ENCODE assay signal across 23 cellular contexts in the genomic region with DNA sequence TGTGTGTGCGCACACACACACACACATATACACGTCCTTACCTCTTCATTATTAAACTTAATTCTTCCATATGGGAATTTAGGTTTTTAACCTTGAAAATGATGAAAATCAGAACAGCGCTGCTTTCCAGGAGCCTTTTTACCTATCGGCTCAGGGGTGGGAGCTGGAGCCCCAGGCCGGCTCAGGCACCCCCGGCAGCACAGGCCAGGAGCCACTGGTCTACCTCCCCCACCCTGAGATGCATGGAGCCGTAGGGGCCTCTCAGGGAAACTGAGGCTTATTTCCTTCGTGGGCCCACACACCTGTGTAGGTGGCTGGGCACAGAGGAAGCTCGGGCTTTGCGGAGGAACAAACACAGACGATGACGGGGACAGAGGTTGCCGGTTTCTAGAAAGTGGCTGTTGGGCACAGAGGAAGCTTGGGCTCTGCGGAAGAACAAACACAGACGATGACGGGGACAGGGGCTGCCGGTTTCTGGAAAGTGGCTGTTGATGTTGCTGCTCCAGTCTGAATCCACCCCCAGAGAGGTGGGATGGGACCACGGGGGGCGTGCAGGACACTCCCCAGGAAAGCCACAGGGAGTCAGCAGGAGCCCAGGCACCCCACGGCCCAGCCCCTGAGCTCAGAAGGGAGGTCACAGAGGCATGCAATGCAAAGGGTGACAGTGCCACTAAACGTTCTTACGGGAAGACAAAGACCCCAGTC.
DNase-seq lines count a peak whose midpoint lies in the region; ATAC-seq and TF ChIP-seq lines count a peak whose summit lies in the region.
"Had no signal": no experiment of that assay in that cellular context is flagged by ENCODE, and none has a peak within 500 bp of the region (broad histone marks: within the 10 kb centered on the region; RNA-seq: fewer than 3 reads in every experiment).

No MANE protein-coding gene starts in this region.

- no peak overlapping the region for H4K5ac ChIP-seq in H9 (ENCODE audit: insufficient read length, low read depth, low read length)

- peak overlapping the region; percentile 22 for H3K27ac Mint-ChIP-seq in CD4-positive, alpha-beta T cell
- no peak overlapping the region; a peak in 1 of 7 replicates for H3K27ac Mint-ChIP-seq in H9
- H3K27ac Mint-ChIP-seq: activated CD4-positive, alpha-beta T cell treated with anti-CD3 and anti-CD28 coated beads for 36 hours; nephron progenitor cell had no signal

- CTCF ChIA-PET in CD4-positive, alpha-beta T cell (lab: Charles Lee), result no interaction called here

- no peak overlapping the region for H3K56ac ChIP-seq in H9 (ENCODE audit: insufficient read length, low read depth, low read length)

- H2BK12ac ChIP-seq in H9 (ENCODE audit: insufficient read length, low read depth, low read length), result no peak overlapping the region

- H3K4me1 Mint-ChIP-seq in CD4-positive, alpha-beta T cell (ENCODE audit: low read depth), result peaks cover 10% of the 10 kb centered on the region
- H3K4me1 Mint-ChIP-seq in H9, result no peaks in the 10 kb centered on the region; a peak in 1 of 4 replicates
- H3K4me1 Mint-ChIP-seq: activated CD4-positive, alpha-beta T cell treated with anti-CD3 and anti-CD28 coated beads for 36 hours; nephron progenitor cell had no signal

- H3K79me1 ChIP-seq in H9 (ENCODE audit: insufficient read depth, low read depth, low read length, poor library complexity, severe bottlenecking), result no peaks in the 10 kb centered on the region

- H2BK20ac ChIP-seq in H9 (ENCODE audit: low read depth, low read length, poor library complexity, severe bottlenecking), result no peak overlapping the region

- H3K79me2 ChIP-seq in H9 (ENCODE audit: insufficient read depth, low read length), result no peaks in the 10 kb centered on the region
- H3K79me2 ChIP-seq in osteoblast (ENCODE audit: insufficient read depth, low read length), result no peaks in the 10 kb centered on the region

- H2AK5ac ChIP-seq in H9 (ENCODE audit: insufficient read length, low read length), result no peak overlapping the region

- TF ChIP-seq CTCF in CD4-positive, alpha-beta T cell (IDR thresholded peaks at IDR 0.05), result no peak
- TF ChIP-seq CTCF in H9 (conservative IDR thresholded peaks at IDR 0.05), result no peak
- TF ChIP-seq CTCF in coronary artery (IDR thresholded peaks at IDR 0.05), result no peak
- no peak for TF ChIP-seq CTCF in osteoblast (IDR thresholded peaks at IDR 0.05; ENCODE audit: extremely low read depth, low read depth, low read length)
- no peak for TF ChIP-seq CTCF in testis (IDR thresholded peaks at IDR 0.05)

- no peaks in the 10 kb centered on the region for H3K27me3 Mint-ChIP-seq in CD4-positive, alpha-beta T cell
- peaks cover 35% of the 10 kb centered on the region for H3K27me3 Mint-ChIP-seq in H9 (ENCODE audit: low read depth)

- peak overlapping the region; percentile 31 for H3K4me3 Mint-ChIP-seq in CD4-positive, alpha-beta T cell
- no peak overlapping the region for H3K4me3 Mint-ChIP-seq in H9
- H3K4me3 Mint-ChIP-seq: activated CD4-positive, alpha-beta T cell treated with anti-CD3 and anti-CD28 coated beads for 36 hours; nephron progenitor cell had no signal

- H3K9me3 ChIP-seq in CD4-positive, alpha-beta T cell (ENCODE audit: control insufficient read depth, low read length), result no peaks in the 10 kb centered on the region
- H3K9me3 ChIP-seq in H9 (ENCODE audit: control insufficient read depth, low read depth, low read length) (no peaks in the 10 kb centered on the region), osteoblast (ENCODE audit: low read depth, low read length) (no peaks in the 10 kb centered on the region), testis (no peaks in the 10 kb centered on the region)
- H3K9me3 ChIP-seq: ascending aorta, Caco-2, left lung had no signal

- peak in 1 of 10 experiments; percentile 35 for DNase-seq in CD4-positive, alpha-beta T cell
- DNase-seq in H9, result peak; percentile 12
- peak; percentile 56 for DNase-seq in coronary artery (ENCODE audit: low spot score)
- peak; percentile 6 for DNase-seq in osteoblast (ENCODE audit: insufficient read length, low spot score, missing footprints)
- no peak for DNase-seq in testis
- DNase-seq in NCI-H345 (lab: John Stamatoyannopoulos, UW), result no peak
- DNase-seq: activated CD4-positive, alpha-beta T cell treated with anti-CD3 and anti-CD28 coated beads for 36 hours; activated naive CD4-positive, alpha-beta T cell treated with Interleukin-2 at 50 U/mL for 16 hours; Caco-2; caudate nucleus; dermis blood vessel endothelial cell; EL; left lung; midbrain; NCI-H1048; NCI-H1930; NCI-H226; NCI-H774; nephron progenitor cell; substantia nigra had no signal

- peak; percentile 82 for ATAC-seq in CD4-positive, alpha-beta T cell (ENCODE audit: poor library complexity)
- ATAC-seq in HG03460 (IDR thresholded peaks at IDR 0.05; ENCODE audit: unreplicated experiment), result no peak
- ATAC-seq: activated CD4-positive, alpha-beta T cell treated with anti-CD3 and anti-CD28 coated beads for 36 hours; HepG2; left lung had no signal

- intact Hi-C loops in CD4-positive, alpha-beta T cell (cut with DNase I, micrococcal nuclease), result no loop called here
- intact Hi-C loops in testis (cut with DNase I; ENCODE audit: low total_unique reads), result no loop called here

- no peaks in the 10 kb centered on the region for H3K4me1 ChIP-seq in H9 (ENCODE audit: insufficient read depth, low read length)
- H3K4me1 ChIP-seq in osteoblast (ENCODE audit: insufficient read depth, low read length), result no peaks in the 10 kb centered on the region
- no peaks in the 10 kb centered on the region for H3K4me1 ChIP-seq in testis
- H3K4me1 ChIP-seq: ascending aorta, Caco-2, left lung had no signal

- H3K18ac ChIP-seq in H9 (ENCODE audit: insufficient read length, low read depth, low read length), result no peak overlapping the region

- H3T11ph ChIP-seq in H9 (ENCODE audit: low read length), result no peak overlapping the region

- no peak overlapping the region for H4K91ac ChIP-seq in H9 (ENCODE audit: insufficient read length, low read depth, low read length)

- no peak overlapping the region for H3K4ac ChIP-seq in H9 (ENCODE audit: low read depth, low read length)

- no peaks in the 10 kb centered on the region for H3K9me3 Mint-ChIP-seq in CD4-positive, alpha-beta T cell
- H3K9me3 Mint-ChIP-seq in H9, result no peaks in the 10 kb centered on the region; a peak in 1 of 5 replicates
- H3K9me3 Mint-ChIP-seq: nephron progenitor cell had no signal

- H2AFZ ChIP-seq in H9 (ENCODE audit: low read length) (no peak overlapping the region), osteoblast (ENCODE audit: low read length) (no peak overlapping the region)

- H4K20me1 ChIP-seq in H9 (ENCODE audit: control insufficient read depth, insufficient read depth, insufficient read length) (no peaks in the 10 kb centered on the region), osteoblast (ENCODE audit: insufficient read depth, low read length) (no peaks in the 10 kb centered on the region)

- H2BK120ac ChIP-seq in H9 (ENCODE audit: low read depth, low read length, poor library complexity, severe bottlenecking), result no peak overlapping the region

- H4K8ac ChIP-seq in H9 (replicated peaks; ENCODE audit: insufficient read length, low read depth, low read length), result no peak overlapping the region

- no peak overlapping the region for H3K4me2 ChIP-seq in H9 (ENCODE audit: insufficient read depth, insufficient read length, low read length)
- no peak overlapping the region for H3K4me2 ChIP-seq in osteoblast (ENCODE audit: insufficient read depth, low read length)

- H3K36me3 ChIP-seq in osteoblast (ENCODE audit: insufficient read depth, low read length) (no peaks in the 10 kb centered on the region), testis (ENCODE audit: low read depth, missing control alignments) (no peaks in the 10 kb centered on the region)
- H3K36me3 ChIP-seq: ascending aorta, left lung had no signal

- no peak overlapping the region for H3K9ac ChIP-seq in H9 (ENCODE audit: extremely low read depth, insufficient read length, low read length)

- H3K23me2 ChIP-seq in H9 (ENCODE audit: insufficient read length, low read depth, low read length, poor library complexity, severe bottlenecking), result no peaks in the 10 kb centered on the region

- WGBS in H9 (ENCODE audit: extremely low coverage, insufficient read length, low lambda C conversion rate), result no CpG with 5 or more reads among the region's 22 CpGs
- 63 to 69% methylated on average over 19 to 22 of the region's 22 CpGs for WGBS in testis, 2 donors

- H3K4me3 ChIP-seq in coronary artery (no peak overlapping the region), osteoblast (ENCODE audit: insufficient read depth, low read length) (no peak overlapping the region), testis (no peak overlapping the region)
- H3K4me3 ChIP-seq: ascending aorta, left lung had no signal

- no peak overlapping the region for H3K27ac ChIP-seq in CD4-positive, alpha-beta T cell (ENCODE audit: low read depth, low read length)
- H3K27ac ChIP-seq in H9 (ENCODE audit: insufficient read length, low read depth, low read length) (no peak overlapping the region), coronary artery (no peak overlapping the region), osteoblast (ENCODE audit: low read depth, low read length) (no peak overlapping the region), testis (no peak overlapping the region)
- H3K27ac ChIP-seq: ascending aorta, left lung had no signal

- TF ChIP-seq POLR2A in testis (IDR thresholded peaks at IDR 0.05), result no peak

- no peaks in the 10 kb centered on the region for H3K27me3 ChIP-seq in CD4-positive, alpha-beta T cell (ENCODE audit: control insufficient read depth, insufficient read depth, low read length)
- H3K27me3 ChIP-seq in H9 (ENCODE audit: insufficient read depth, low read length), result no peaks in the 10 kb centered on the region
- H3K27me3 ChIP-seq in osteoblast (ENCODE audit: insufficient read depth, low read length), result no peaks in the 10 kb centered on the region
- no peaks in the 10 kb centered on the region for H3K27me3 ChIP-seq in testis
- H3K27me3 ChIP-seq: ascending aorta had no signal

- H2BK15ac ChIP-seq in H9 (ENCODE audit: low read depth, low read length), result no peak overlapping the region

- H3K14ac ChIP-seq in H9 (ENCODE audit: insufficient read depth, low read length), result no peak overlapping the region; the same call in 1 of the 2 replicates

- no peak overlapping the region for H3K23ac ChIP-seq in H9 (ENCODE audit: insufficient read length, low read depth, low read length)

- H2BK5ac ChIP-seq in H9 (ENCODE audit: insufficient read length, low read length), result no peak overlapping the region

- POLR2A ChIA-PET in CD4-positive, alpha-beta T cell (lab: Charles Lee), result no interaction called here

- no peaks in the 10 kb centered on the region for H3K36me3 Mint-ChIP-seq in CD4-positive, alpha-beta T cell (ENCODE audit: low read depth)
- H3K36me3 Mint-ChIP-seq in H9 (ENCODE audit: insufficient read depth in 1 of 3, low read depth in 3 of 3), result no peaks in the 10 kb centered on the region

Comparison
In these comparisons a context has a peak if more than half of its experiments do, and no peak if none do; other contexts are left out.
1. DNase-seq: peak in H9 (single experiment), coronary artery (single experiment) and osteoblast (single experiment); none in testis (single experiment) and NCI-H345 (single experiment).